2 cellular contexts compared by ENCODE assay signal in genomic region chr6:4504700-4505099, GRCh38.
TF ChIP-seq lines count a peak whose summit lies in the region.

No MANE protein-coding gene starts in this region.

TF ChIP-seq in GM23338, 12 proteins besides CTCF, POLR2A, EP300 and RAD21 (continued from another document):
- TF ChIP-seq REST (IDR thresholded peaks at IDR 0.05; ENCODE audit: unreplicated experiment) (no peak), NANOG (IDR thresholded peaks at IDR 0.05; ENCODE audit: borderline replicate concordance) (no peak), EZH2phosphoT487 (IDR thresholded peaks at IDR 0.05; ENCODE audit: unreplicated experiment) (no peak), CREB1 (CRISPR knock-in tag; IDR thresholded peaks at IDR 0.05; ENCODE audit: low read depth) (no peak), ZNF462 (CRISPR knock-in tag; IDR thresholded peaks at IDR 0.05) (no peak), STAT1 (IDR thresholded peaks at IDR 0.05; ENCODE audit: unreplicated experiment) (no peak), EZH2 (IDR thresholded peaks at IDR 0.05; ENCODE audit: low read depth, unreplicated experiment) (no peak), JUNB (IDR thresholded peaks at IDR 0.05; ENCODE audit: unreplicated experiment) (no peak), ZNF331 (CRISPR knock-in tag; IDR thresholded peaks at IDR 0.05; ENCODE audit: low read depth) (no peak), ETS1 (IDR thresholded peaks at IDR 0.05) (no peak)

TF ChIP-seq in K562, 482 proteins besides CTCF, POLR2A, EP300 and RAD21 (continued from another document):
- TF ChIP-seq FOXK1 (CRISPR knock-in tag; IDR thresholded peaks at IDR 0.05; ENCODE audit: borderline replicate concordance) (no peak), ATF4 (CRISPR knock-in tag; IDR thresholded peaks at IDR 0.05) (peak; percentile 71; the same call in 1 of the 2 replicates), ATF3 (IDR thresholded peaks at IDR 0.05) (peak; percentile 47; the same call in 1 of the 2 replicates), ATF3 (CRISPR knock-in tag; conservative IDR thresholded peaks at IDR 0.05) (no peak), REST (CRISPR knock-in tag; IDR thresholded peaks at IDR 0.05; ENCODE audit: low read depth) (no peak), ZNF232 (CRISPR knock-in tag; IDR thresholded peaks at IDR 0.05) (no peak), CHD4 (IDR thresholded peaks at IDR 0.05; ENCODE audit: insufficient read depth, insufficient replicate concordance, low read depth, low read length, poor library complexity, severe bottlenecking) (no peak)
